In the genomic region with DNA sequence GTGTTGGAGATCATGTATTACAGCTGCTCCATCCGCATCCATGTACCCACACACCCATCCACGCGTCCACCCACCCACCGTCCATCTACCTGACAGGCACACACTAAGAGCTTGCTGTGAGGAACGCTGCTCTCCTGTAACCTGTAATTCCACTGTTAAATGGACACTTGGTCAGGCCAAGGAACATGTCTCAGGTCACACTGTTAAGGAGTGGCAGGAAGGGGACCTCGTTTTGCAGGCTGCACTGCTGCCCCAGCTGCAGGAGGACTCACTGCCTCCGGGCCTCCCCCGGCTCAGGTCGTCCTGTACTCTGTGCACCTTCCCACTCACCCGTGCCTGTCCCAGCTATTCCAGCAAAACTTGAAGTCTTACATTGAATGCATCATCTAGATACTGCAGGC, we compare ENCODE assay signal across 21 cellular contexts.
DNase-seq lines count a peak whose midpoint lies in the region; TF ChIP-seq lines count a peak whose summit lies in the region.
"Had no signal": no experiment of that assay in that cellular context is flagged by ENCODE, and none has a peak within 500 bp of the region (broad histone marks: within the 10 kb centered on the region; RNA-seq: fewer than 3 reads in every experiment).

No MANE protein-coding gene starts in this region.

- H3K27ac Mint-ChIP-seq in endodermal cell: no peak overlapping the region
- no peak overlapping the region for H3K27ac Mint-ChIP-seq in osteocyte (ENCODE audit: unreplicated experiment)
- H3K27ac Mint-ChIP-seq in Calu3 (ENCODE audit: unreplicated experiment): no peak overlapping the region
- H3K27ac Mint-ChIP-seq: B cell, GM23338 had no signal

- no peak for TF ChIP-seq CTCF in GM13976 (IDR thresholded peaks at IDR 0.05; ENCODE audit: borderline replicate concordance, control extremely low read depth, extremely low read depth, insufficient read depth, missing control alignments)
- no peak for TF ChIP-seq CTCF in endodermal cell (conservative IDR thresholded peaks at IDR 0.05)
- no peak for TF ChIP-seq CTCF in osteocyte (IDR thresholded peaks at IDR 0.05)
- no peak for TF ChIP-seq CTCF in Calu3 (IDR thresholded peaks at IDR 0.05; ENCODE audit: unreplicated experiment)

- peaks cover 0 to 61% (median 54%) of the 10 kb centered on the region in 10 experiments; a peak in 16 of 20 replicates for H3K4me1 ChIP-seq in BLaER1 treated with 17β-estradiol and CSF1 and Interleukin-3, amounts not matched to agents 10 nM and 100 nM
- no peaks in the 10 kb centered on the region for H3K4me1 ChIP-seq in endodermal cell (ENCODE audit: control insufficient read depth, insufficient read depth, low read length)
- H3K4me1 ChIP-seq: HAP-1 had no signal

- in situ Hi-C loops in GM13976 (cut with MboI; ENCODE audit: low sequenced_read_pairs, unreplicated experiment): no loop called here

- 93 to 97% methylated on average over 5 to 10 of the region's 10 CpGs for WGBS in endodermal cell (ENCODE audit: insufficient coverage in 1 of 2, insufficient read length in 1 of 2), 2 experiments

- no peaks in the 10 kb centered on the region for H3K27me3 Mint-ChIP-seq in endodermal cell (ENCODE audit: insufficient read depth)
- no peaks in the 10 kb centered on the region for H3K27me3 Mint-ChIP-seq in osteocyte (ENCODE audit: unreplicated experiment)
- H3K27me3 Mint-ChIP-seq in Calu3 (ENCODE audit: unreplicated experiment): no peaks in the 10 kb centered on the region
- H3K27me3 Mint-ChIP-seq: B cell; CD4-positive, CD25-positive, alpha-beta regulatory T cell had no signal

- H3K4me1 Mint-ChIP-seq in endodermal cell (no peaks in the 10 kb centered on the region), osteocyte (ENCODE audit: unreplicated experiment) (no peaks in the 10 kb centered on the region), Calu3 (ENCODE audit: low read depth, unreplicated experiment) (no peaks in the 10 kb centered on the region)
- H3K4me1 Mint-ChIP-seq: B cell had no signal

- DNase-seq in GM13976 (ENCODE audit: low spot score): peak; percentile 13
- peak; percentile 14 for DNase-seq in endodermal cell
- DNase-seq in osteocyte (ENCODE audit: extremely low spot score, unreplicated experiment): peak; percentile 73
- DNase-seq in Calu3: no peak
- DNase-seq in NCI-H1105 treated with DMSO at 0.1 percent for 48 hours (lab: John Stamatoyannopoulos, UW): no peak
- no peak for DNase-seq in activated naive CD4-positive, alpha-beta T cell (lab: John Stamatoyannopoulos, UW)
- DNase-seq: CD4-positive, CD25-positive, alpha-beta regulatory T cell; IMR-90; KG1; MG63; NCI-H2029; NCI-H446 treated with DMSO at 0.1 percent for 48 hours; NCI-H526; NCI-H82; NK-92 treated with Interleukin-12 subunit alpha and Interleukin-12 subunit beta, amount 100 ng/mL, for 24 hours; PC-3; SK-N-SH had no signal

- no peak overlapping the region for H3K27ac ChIP-seq in BLaER1 treated with 17β-estradiol and CSF1 and Interleukin-3, amounts not matched to agents 10 nM and 100 nM
- H3K27ac ChIP-seq in endodermal cell (ENCODE audit: low read depth, low read length): no peak overlapping the region

- CTCF ChIA-PET in Calu3 (lab: Charles Lee): interaction anchor here (0.6 kb wide), 1 partner anchor 188 kb away, joined by 3 read pairs; no protein-coding TSS in a partner anchor

- intact Hi-C loops in Calu3 (cut with micrococcal nuclease; ENCODE audit: unreplicated experiment): no loop called here

- H3K36me3 Mint-ChIP-seq in endodermal cell (ENCODE audit: low read depth) (peaks cover 16% of the 10 kb centered on the region), osteocyte (ENCODE audit: unreplicated experiment) (peaks cover 13% of the 10 kb centered on the region), Calu3 (ENCODE audit: insufficient read depth, unreplicated experiment) (no peaks in the 10 kb centered on the region)

- H3K4me3 Mint-ChIP-seq in endodermal cell: no peak overlapping the region
- H3K4me3 Mint-ChIP-seq in osteocyte (ENCODE audit: unreplicated experiment): no peak overlapping the region
- H3K4me3 Mint-ChIP-seq in Calu3 (ENCODE audit: low read depth, unreplicated experiment): no peak overlapping the region
- H3K4me3 Mint-ChIP-seq: B cell; CD4-positive, CD25-positive, alpha-beta regulatory T cell; GM23338 had no signal

- H3K9me3 Mint-ChIP-seq in endodermal cell: no peaks in the 10 kb centered on the region
- no peaks in the 10 kb centered on the region for H3K9me3 Mint-ChIP-seq in osteocyte (ENCODE audit: unreplicated experiment)
- H3K9me3 Mint-ChIP-seq in Calu3 (ENCODE audit: low read depth, unreplicated experiment): no peaks in the 10 kb centered on the region

- no TSS peak for BruUV-seq in Calu3 (replicated peaks; lab: Mats Ljungman, UMichigan)

- H3K36me3 ChIP-seq in BLaER1 treated with 17β-estradiol and CSF1 and Interleukin-3, amounts not matched to agents 10 nM and 100 nM: peaks cover 17 to 77% (median 42%) of the 10 kb centered on the region in 11 experiments; a peak in 21 of 22 replicates
- H3K36me3 ChIP-seq in endodermal cell (ENCODE audit: control insufficient read depth, insufficient read depth, low read length): peaks cover 12% of the 10 kb centered on the region
- H3K36me3 ChIP-seq: HAP-1, MG63 had no signal

- peaks cover 0 to 39% (median 0%) of the 10 kb centered on the region in 11 experiments; a peak in 8 of 22 replicates for H4K20me1 ChIP-seq in BLaER1 treated with 17β-estradiol and CSF1 and Interleukin-3, amounts not matched to agents 10 nM and 100 nM

- H3K9me3 ChIP-seq in BLaER1 treated with 17β-estradiol and CSF1 and Interleukin-3, amounts not matched to agents 10 nM and 100 nM (replicated peaks in 1 of 11): peaks cover 0 to 11% (median 7%) of the 10 kb centered on the region in 11 experiments; a peak in 11 of 22 replicates
- H3K9me3 ChIP-seq in endodermal cell (ENCODE audit: control insufficient read depth, low read length): no peaks in the 10 kb centered on the region
- H3K9me3 ChIP-seq: HAP-1, MG63, SK-N-SH had no signal

- H3K4me2 ChIP-seq in BLaER1 treated with 17β-estradiol and CSF1 and Interleukin-3, amounts not matched to agents 10 nM and 100 nM: peak overlapping the region in 6 of 11 experiments; percentile 48 to 79 (median 60); a peak in 11 of 22 replicates
- H3K4me2 ChIP-seq: GM23338, SK-N-SH had no signal

- no peaks in the 10 kb centered on the region for H3K27me3 ChIP-seq in BLaER1 treated with 17β-estradiol and CSF1 and Interleukin-3, amounts not matched to agents 10 nM and 100 nM
- H3K27me3 ChIP-seq in endodermal cell (ENCODE audit: control insufficient read depth, insufficient read depth, low read length, poor library complexity, severe bottlenecking): no peaks in the 10 kb centered on the region
- H3K27me3 ChIP-seq: MG63 had no signal

- H3K4me3 ChIP-seq in BLaER1 treated with 17β-estradiol and CSF1 and Interleukin-3, amounts not matched to agents 10 nM and 100 nM: no peak overlapping the region
- H3K4me3 ChIP-seq in endodermal cell (ENCODE audit: low read length): no peak overlapping the region
- H3K4me3 ChIP-seq: GM23338, HAP-1, MG63 had no signal

- H3K9ac ChIP-seq in BLaER1 treated with 17β-estradiol and CSF1 and Interleukin-3, amounts not matched to agents 10 nM and 100 nM: no peak overlapping the region
- no peak overlapping the region for H3K9ac ChIP-seq in endodermal cell (ENCODE audit: extremely low read depth, low read length, poor library complexity, severe bottlenecking)
- H3K9ac ChIP-seq: SK-N-SH had no signal

Comparison
In these comparisons a context has a peak if more than half of its experiments do, and no peak if none do; other contexts are left out.
1. DNase-seq: peak in GM13976 (single experiment), endodermal cell (single experiment) and osteocyte (single experiment); none in Calu3 (single experiment), NCI-H1105 treated with DMSO at 0.1 percent for 48 hours (single experiment) and activated naive CD4-positive, alpha-beta T cell (0 of 4).